In the genomic region with DNA sequence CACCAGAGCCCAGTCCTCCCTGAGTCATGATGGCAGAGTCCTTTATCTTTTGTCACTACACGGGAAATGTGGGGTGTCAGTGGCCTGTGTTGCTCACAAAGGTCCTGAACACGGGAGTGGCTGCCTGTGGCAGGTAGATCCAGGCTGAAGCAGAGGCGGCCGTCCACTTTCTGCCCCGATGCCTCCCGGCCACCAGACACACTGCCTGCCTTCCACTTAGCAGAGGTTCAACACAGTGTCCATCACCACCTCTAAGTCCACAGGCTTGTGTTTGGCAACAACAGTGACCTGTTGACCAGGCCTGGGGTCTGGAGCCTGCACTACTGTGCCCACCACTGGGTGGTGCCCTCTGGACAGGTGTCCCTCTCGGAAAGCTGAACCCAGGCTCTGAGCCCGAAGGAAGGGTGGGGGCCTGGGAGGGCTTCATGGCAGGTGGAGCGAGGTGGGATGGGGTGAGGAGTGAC, we compare ENCODE assay signal across 10 cellular contexts. TPM values are rescaled to one million over a fixed set of nuclear protein-coding genes. Genes with fewer than 3 reads are reported as not detected.
DNase-seq lines count a peak whose midpoint lies in the region; ATAC-seq and TF ChIP-seq lines count a peak whose summit lies in the region.
"Had no signal": no experiment of that assay in that cellular context is flagged by ENCODE, and none has a peak within 500 bp of the region (broad histone marks: within the 10 kb centered on the region; RNA-seq: fewer than 3 reads in every experiment).

No MANE protein-coding gene starts in this region.

- H3K36me3 Mint-ChIP-seq in endothelial cell (ENCODE audit: low read depth, unreplicated experiment): no peaks in the 10 kb centered on the region
- no peaks in the 10 kb centered on the region for H3K36me3 Mint-ChIP-seq in osteocyte (ENCODE audit: unreplicated experiment)

- H3K27ac Mint-ChIP-seq in endothelial cell (ENCODE audit: unreplicated experiment) (no peak overlapping the region), osteocyte (ENCODE audit: unreplicated experiment) (no peak overlapping the region)

- ATAC-seq in HG02840 (IDR thresholded peaks at IDR 0.05; ENCODE audit: low FRiP score, unreplicated experiment): no peak

- H3K4me3 Mint-ChIP-seq in endothelial cell (ENCODE audit: unreplicated experiment) (no peak overlapping the region), osteocyte (ENCODE audit: unreplicated experiment) (no peak overlapping the region)

- no peaks in the 10 kb centered on the region for H3K9me3 Mint-ChIP-seq in endothelial cell (ENCODE audit: unreplicated experiment)
- H3K9me3 Mint-ChIP-seq in osteocyte (ENCODE audit: unreplicated experiment): peaks cover 7% of the 10 kb centered on the region

- H3K4me3 ChIP-seq in GM12865 (ENCODE audit: low read depth, low read length): no peak overlapping the region
- H3K4me3 ChIP-seq: HAP-1, prostate gland had no signal

- H3K4me1 Mint-ChIP-seq in endothelial cell (ENCODE audit: unreplicated experiment) (peaks cover 7% of the 10 kb centered on the region), osteocyte (ENCODE audit: unreplicated experiment) (peaks cover 14% of the 10 kb centered on the region)

- TF ChIP-seq CTCF in GM12865 (IDR thresholded peaks at IDR 0.05; ENCODE audit: insufficient read depth, low read depth, low read length, missing control alignments) (peak; percentile 34), endothelial cell (IDR thresholded peaks at IDR 0.05; ENCODE audit: unreplicated experiment) (peak; percentile 57), osteocyte (IDR thresholded peaks at IDR 0.05) (no peak)

- peaks cover 5% of the 10 kb centered on the region for H3K27me3 Mint-ChIP-seq in endothelial cell (ENCODE audit: unreplicated experiment)
- peaks cover 22% of the 10 kb centered on the region for H3K27me3 Mint-ChIP-seq in osteocyte (ENCODE audit: unreplicated experiment)

- DNase-seq in GM12865 (ENCODE audit: low read depth) (no peak), NCI-H1092 treated with DMSO at 0.1 percent for 48 hours (lab: John Stamatoyannopoulos, UW) (peak; percentile 23), endothelial cell (ENCODE audit: low spot score) (peak; percentile 62), osteocyte (ENCODE audit: extremely low spot score, unreplicated experiment) (peak; percentile 82), OCI-M2 (lab: John Stamatoyannopoulos, UW; ENCODE audit: unreplicated experiment) (no peak), pons (ENCODE audit: low spot score) (no peak)
- DNase-seq: SHP77 treated with DMSO at 0.1 percent for 48 hours had no signal

RNA-seq across cellular contexts. Expression of gene CAMK2B, which starts 49.9 kb away (rescaled TPM):
- total RNA-seq in endothelial cell (ENCODE audit: unreplicated experiment): 0.23 TPM
- not detected in 2 replicates for total RNA-seq in osteocyte

Comparison
In these comparisons a context has a peak if more than half of its experiments do, and no peak if none do; other contexts are left out.
1. DNase-seq: peak in NCI-H1092 treated with DMSO at 0.1 percent for 48 hours (single experiment), endothelial cell (single experiment) and osteocyte (single experiment); none in GM12865 (single experiment), OCI-M2 (single experiment) and pons (single experiment).